ENCODE assay signal across 9 cellular contexts in the genomic region with DNA sequence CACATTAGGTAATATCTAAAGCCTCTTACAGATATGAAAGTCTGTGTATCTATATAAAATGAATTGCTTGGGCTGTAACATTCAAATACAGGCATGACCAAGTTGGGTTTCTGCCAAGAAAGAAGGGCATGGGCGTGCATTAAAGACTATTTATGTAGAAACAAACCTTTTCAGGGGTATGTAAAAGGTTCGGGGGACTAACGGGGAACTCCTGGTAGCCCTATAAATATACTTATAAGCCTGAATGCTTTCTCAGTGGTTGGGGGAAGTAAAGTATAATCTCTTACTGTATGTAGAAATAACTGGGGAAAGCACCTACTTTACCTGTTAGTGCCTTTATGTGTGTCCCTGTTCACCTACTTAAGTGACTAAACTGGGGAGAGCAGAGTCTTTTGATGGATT.
DNase-seq lines count a peak whose midpoint lies in the region; ATAC-seq and TF ChIP-seq lines count a peak whose summit lies in the region.
"Had no signal": no experiment of that assay in that cellular context is flagged by ENCODE, and none has a peak within 500 bp of the region (broad histone marks: within the 10 kb centered on the region; RNA-seq: fewer than 3 reads in every experiment).

No MANE protein-coding gene starts in this region.

- no peaks in the 10 kb centered on the region; the same call in 1 of the 2 replicates for H3K79me2 ChIP-seq in SU-DHL-6 (ENCODE audit: insufficient read depth, low read length)

- H3K36me3 Mint-ChIP-seq in CD4-positive, CD25-positive, alpha-beta regulatory T cell, result no peaks in the 10 kb centered on the region
- no peaks in the 10 kb centered on the region for H3K36me3 Mint-ChIP-seq in CD8-positive, alpha-beta T cell

- H3K9me3 ChIP-seq in CD4-positive, CD25-positive, alpha-beta regulatory T cell (ENCODE audit: control insufficient read depth in 2 of 2, low read length in 2 of 2), result no peaks in the 10 kb centered on the region
- H3K9me3 ChIP-seq in SU-DHL-6 (ENCODE audit: insufficient read depth, low read length), result no peaks in the 10 kb centered on the region
- H3K9me3 ChIP-seq in prostate gland, result no peaks in the 10 kb centered on the region
- H3K9me3 ChIP-seq in CD8-positive, alpha-beta T cell (ENCODE audit: low read length), result no peaks in the 10 kb centered on the region

- WGBS in prostate gland, result 85% methylated on average over 3 of the region's 3 CpGs

- H3K36me3 ChIP-seq in CD4-positive, CD25-positive, alpha-beta regulatory T cell (ENCODE audit: control insufficient read depth, insufficient read depth, low read length), result no peaks in the 10 kb centered on the region
- H3K36me3 ChIP-seq in SU-DHL-6 (ENCODE audit: low read length), result no peaks in the 10 kb centered on the region
- H3K36me3 ChIP-seq in prostate gland, result no peaks in the 10 kb centered on the region
- no peaks in the 10 kb centered on the region for H3K36me3 ChIP-seq in CD8-positive, alpha-beta T cell (ENCODE audit: insufficient read depth, low read length)

- ATAC-seq in CD4-positive, CD25-positive, alpha-beta regulatory T cell (ENCODE audit: low read depth in 2 of 2), result peak in 1 of 2 donors; percentile 55
- ATAC-seq in GM19043 (IDR thresholded peaks at IDR 0.05; ENCODE audit: low read depth, unreplicated experiment) (peak; percentile 97), HG02938 (IDR thresholded peaks at IDR 0.05; ENCODE audit: unreplicated experiment) (peak; percentile 99)
- ATAC-seq in CD8-positive, alpha-beta T cell, result no peak

- TF ChIP-seq CTCF in SU-DHL-6 (IDR thresholded peaks at IDR 0.05; ENCODE audit: insufficient read depth, low read length, poor library complexity, severe bottlenecking) (no peak), prostate gland (IDR thresholded peaks at IDR 0.05) (no peak)
- TF ChIP-seq CTCF in CD8-positive, alpha-beta T cell (IDR thresholded peaks at IDR 0.05), result no peak

- no peaks in the 10 kb centered on the region for H4K20me1 ChIP-seq in SU-DHL-6 (ENCODE audit: low read depth, low read length)

- peak overlapping the region; percentile 32 to 64 (median 58) for H3K27ac Mint-ChIP-seq in CD4-positive, CD25-positive, alpha-beta regulatory T cell
- no peak overlapping the region for H3K27ac Mint-ChIP-seq in CD8-positive, alpha-beta T cell

- POLR2A ChIA-PET in CD8-positive, alpha-beta T cell (lab: Charles Lee), result no interaction called here

- no peaks in the 10 kb centered on the region for H3K27me3 ChIP-seq in CD4-positive, CD25-positive, alpha-beta regulatory T cell (ENCODE audit: control insufficient read depth, insufficient read depth, low read length)
- H3K27me3 ChIP-seq in SU-DHL-6 (ENCODE audit: low read length) (no peaks in the 10 kb centered on the region), prostate gland (replicated peaks; ENCODE audit: insufficient read depth) (no peaks in the 10 kb centered on the region)
- H3K27me3 ChIP-seq in CD8-positive, alpha-beta T cell (ENCODE audit: insufficient read depth, low read length), result no peaks in the 10 kb centered on the region

- no peak for TF ChIP-seq POLR2A in prostate gland (IDR thresholded peaks at IDR 0.05)

- H2AFZ ChIP-seq in SU-DHL-6 (ENCODE audit: low read depth, low read length, severe bottlenecking), result no peak overlapping the region

- peaks cover 17 to 39% (median 35%) of the 10 kb centered on the region in 4 donors for H3K4me1 Mint-ChIP-seq in CD4-positive, CD25-positive, alpha-beta regulatory T cell
- H3K4me1 Mint-ChIP-seq in CD8-positive, alpha-beta T cell (ENCODE audit: low read depth), result peaks cover 15% of the 10 kb centered on the region

- peaks cover 69% of the 10 kb centered on the region for H3F3A ChIP-seq in SU-DHL-6 (ENCODE audit: insufficient read depth)

- H3K9ac ChIP-seq in SU-DHL-6 (ENCODE audit: low read length), result peak overlapping the region; percentile 84

- no peak overlapping the region for H3K4me3 ChIP-seq in CD4-positive, CD25-positive, alpha-beta regulatory T cell (ENCODE audit: low read depth, low read length)
- no peak overlapping the region for H3K4me3 ChIP-seq in SU-DHL-6 (ENCODE audit: insufficient read depth, low read length, poor library complexity, severe bottlenecking)
- no peak overlapping the region for H3K4me3 ChIP-seq in prostate gland
- no peak overlapping the region for H3K4me3 ChIP-seq in CD8-positive, alpha-beta T cell (ENCODE audit: low read depth, low read length)

- peak overlapping the region in 1 of 4 donors; percentile 39 for H3K4me3 Mint-ChIP-seq in CD4-positive, CD25-positive, alpha-beta regulatory T cell
- H3K4me3 Mint-ChIP-seq in CD8-positive, alpha-beta T cell, result no peak overlapping the region

- no peaks in the 10 kb centered on the region for H3K27me3 Mint-ChIP-seq in CD4-positive, CD25-positive, alpha-beta regulatory T cell
- no peaks in the 10 kb centered on the region for H3K27me3 Mint-ChIP-seq in CD8-positive, alpha-beta T cell (ENCODE audit: low read depth)

- intact Hi-C loops in prostate gland (cut with DNase I), result loop anchor here (10.0 kb wide), 2 partner anchors 723 to 1033 kb away; no protein-coding TSS in a partner anchor
- intact Hi-C loops in CD8-positive, alpha-beta T cell (cut with DNase I, micrococcal nuclease), result loop anchor here in 1 of 2 experiments (10.0 kb wide), 1 partner anchor 47 kb away; no protein-coding TSS in a partner anchor

- DNase-seq in CD4-positive, CD25-positive, alpha-beta regulatory T cell, result peak in 1 of 3 donors; percentile 24
- DNase-seq in NCI-H1105 (lab: John Stamatoyannopoulos, UW) (no peak), prostate gland (ENCODE audit: low spot score) (no peak), OCI-M1 (lab: John Stamatoyannopoulos, UW) (no peak)
- DNase-seq in CD8-positive, alpha-beta T cell, result no peak

- peaks cover 0 to 3% (median 0%) of the 10 kb centered on the region in 7 donors for H3K9me3 Mint-ChIP-seq in CD4-positive, CD25-positive, alpha-beta regulatory T cell
- H3K9me3 Mint-ChIP-seq in CD8-positive, alpha-beta T cell, result no peaks in the 10 kb centered on the region

- CTCF ChIA-PET in CD8-positive, alpha-beta T cell (lab: Charles Lee), result no interaction called here

- no peaks in the 10 kb centered on the region for H3K9me2 ChIP-seq in SU-DHL-6 (replicated peaks; ENCODE audit: insufficient read depth, low read length)

- no peak overlapping the region for H3K27ac ChIP-seq in CD4-positive, CD25-positive, alpha-beta regulatory T cell (ENCODE audit: insufficient read depth, low read length, poor library complexity, severe bottlenecking)
- H3K27ac ChIP-seq in SU-DHL-6 (ENCODE audit: low read depth, low read length) (peak overlapping the region; percentile 98), prostate gland (no peak overlapping the region)
- H3K27ac ChIP-seq in CD8-positive, alpha-beta T cell (ENCODE audit: low read depth, low read length), result no peak overlapping the region
- H3K27ac ChIP-seq: C4-2B had no signal

- peak overlapping the region; percentile 91 for H3K4me2 ChIP-seq in SU-DHL-6 (ENCODE audit: low read depth, low read length, poor library complexity, severe bottlenecking)

- H3K4me1 ChIP-seq in CD4-positive, CD25-positive, alpha-beta regulatory T cell (ENCODE audit: control insufficient read depth, insufficient read depth, low read length, poor library complexity, severe bottlenecking), result peaks cover 4% of the 10 kb centered on the region
- H3K4me1 ChIP-seq in prostate gland (replicated peaks), result no peaks in the 10 kb centered on the region
- H3K4me1 ChIP-seq in CD8-positive, alpha-beta T cell (ENCODE audit: insufficient read depth, low read length), result no peaks in the 10 kb centered on the region
